17 cellular contexts compared by ENCODE assay signal in genomic region chr3:175977968-175978752, GRCh38.
DNase-seq lines count a peak whose midpoint lies in the region; ATAC-seq, FAIRE-seq and TF ChIP-seq lines count a peak whose summit lies in the region.
"Had no signal": no experiment of that assay in that cellular context is flagged by ENCODE, and none has a peak within 500 bp of the region (broad histone marks: within the 10 kb centered on the region; RNA-seq: fewer than 3 reads in every experiment).

No MANE protein-coding gene starts in this region.

- no peak overlapping the region for H3K27ac Mint-ChIP-seq in stimulated activated naive CD8-positive, alpha-beta T cell treated with anti-CD3 and anti-CD28 coated beads, Interleukin-15, amount 100 ng/mL, for 72 hours
- H3K27ac Mint-ChIP-seq: GM23338, H9 had no signal

- no peaks in the 10 kb centered on the region for H3K27me3 Mint-ChIP-seq in stimulated activated naive CD8-positive, alpha-beta T cell treated with anti-CD3 and anti-CD28 coated beads, Interleukin-15, amount 100 ng/mL, for 72 hours
- H3K27me3 Mint-ChIP-seq: CD4-positive, alpha-beta memory T cell had no signal

- TF ChIP-seq POLR2A in spleen (IDR thresholded peaks at IDR 0.05): no peak

- no peaks in the 10 kb centered on the region for H3K27me3 ChIP-seq in spleen (replicated peaks in 1 of 7)
- H3K27me3 ChIP-seq in aorta (ENCODE audit: control insufficient read depth in 1 of 2, insufficient read depth in 2 of 2, low read length in 1 of 2): no peaks in the 10 kb centered on the region
- H3K27me3 ChIP-seq: BE2C had no signal

- H3K4me3 ChIP-seq in kidney (ENCODE audit: low read length in 2 of 2) (no peak overlapping the region), spleen (no peak overlapping the region), aorta (ENCODE audit: low read length in 2 of 2) (no peak overlapping the region)
- H3K4me3 ChIP-seq: A549, GM12878, GM23338 had no signal

- no peaks in the 10 kb centered on the region for H3K4me1 Mint-ChIP-seq in stimulated activated naive CD8-positive, alpha-beta T cell treated with anti-CD3 and anti-CD28 coated beads, Interleukin-15, amount 100 ng/mL, for 72 hours
- H3K4me1 Mint-ChIP-seq: CD4-positive, alpha-beta memory T cell; GM23338; H9 had no signal

- no peak for DNase-seq in stimulated activated naive CD8-positive, alpha-beta T cell treated with anti-CD3 and anti-CD28 coated beads, Interleukin-15, amount 100 ng/mL, for 72 hours
- DNase-seq in stimulated activated naive CD8-positive, alpha-beta T cell treated with anti-CD3 and anti-CD28 coated beads, Interleukin-15, Interleukin-2, amounts not matched to agents 100 U/mL and 50 U/mL, for 24 hours: no peak
- DNase-seq in kidney: peak; percentile 39
- peak; percentile 67 for DNase-seq in spleen
- DNase-seq in aorta: peak; percentile 34 to 55
- no peak for DNase-seq in activated CD4-positive, alpha-beta T cell treated with anti-CD3 and anti-CD28 coated beads for 1 hour
- DNase-seq in kidney glomerular epithelial cell (lab: John Stamatoyannopoulos, UW): no peak
- DNase-seq: BE2C; CD4-positive, alpha-beta memory T cell; DMS79; H9 had no signal

- H3K36me3 ChIP-seq in kidney (ENCODE audit: control insufficient read depth in 1 of 2, insufficient read depth in 2 of 2, low read length in 2 of 2) (no peaks in the 10 kb centered on the region), spleen (no peaks in the 10 kb centered on the region), aorta (ENCODE audit: control insufficient read depth in 1 of 2, insufficient read depth in 2 of 2, low read length in 1 of 2) (no peaks in the 10 kb centered on the region)
- H3K36me3 ChIP-seq: BE2C had no signal

- H3K9me3 ChIP-seq in kidney (ENCODE audit: control insufficient read depth in 1 of 2, low read length in 2 of 2) (no peaks in the 10 kb centered on the region), spleen (peaks cover 0 to 29% (median 10%) of the 10 kb centered on the region in 8 donors), aorta (ENCODE audit: control insufficient read depth, low read length) (no peaks in the 10 kb centered on the region)
- H3K9me3 ChIP-seq: A549, BE2C had no signal

- peaks cover 0 to 19% of the 10 kb centered on the region in 2 donors for H3K9me3 Mint-ChIP-seq in stimulated activated naive CD8-positive, alpha-beta T cell treated with anti-CD3 and anti-CD28 coated beads, Interleukin-15, amount 100 ng/mL, for 72 hours

- H3K4me1 ChIP-seq in kidney (ENCODE audit: control insufficient read depth in 1 of 2, insufficient read depth in 1 of 2, low read depth in 1 of 2, low read length in 2 of 2) (no peaks in the 10 kb centered on the region), spleen (no peaks in the 10 kb centered on the region), aorta (ENCODE audit: control insufficient read depth in 1 of 2, insufficient read depth in 2 of 2, low read length in 2 of 2) (no peaks in the 10 kb centered on the region)
- H3K4me1 ChIP-seq: A549, BE2C had no signal

- no peak for FAIRE-seq in kidney (lab: Jason Lieb, UNC)
- FAIRE-seq: A549, GM12878, GM18507 had no signal

- no peak overlapping the region for H3K4me3 Mint-ChIP-seq in stimulated activated naive CD8-positive, alpha-beta T cell treated with anti-CD3 and anti-CD28 coated beads, Interleukin-15, amount 100 ng/mL, for 72 hours
- H3K4me3 Mint-ChIP-seq: CD4-positive, alpha-beta memory T cell; GM23338; H9 had no signal

- WGBS in spleen, 5 donors: 90 to 96% (median 92%) methylated on average over 26 to 32 of the region's 32 CpGs
- WGBS in aorta, 2 donors: 97 to 98% methylated on average over 32 of the region's 32 CpGs

- H3K27ac ChIP-seq in kidney (ENCODE audit: low read depth in 2 of 2, low read length in 2 of 2) (no peak overlapping the region), spleen (no peak overlapping the region), aorta (ENCODE audit: low read depth in 1 of 2, low read length in 2 of 2) (no peak overlapping the region)
- H3K27ac ChIP-seq: A549, C4-2B had no signal

- ATAC-seq in stimulated activated naive CD8-positive, alpha-beta T cell treated with anti-CD3 and anti-CD28 coated beads, Interleukin-15, amount 100 ng/mL, for 72 hours: peak; percentile 39
- no peak for ATAC-seq in stimulated activated naive CD8-positive, alpha-beta T cell treated with anti-CD3 and anti-CD28 coated beads, Interleukin-15, Interleukin-2, amounts not matched to agents 100 U/mL and 50 U/mL, for 24 hours
- ATAC-seq in aorta (ENCODE audit: low FRiP score): peak; percentile 15
- ATAC-seq in HG03139 (IDR thresholded peaks at IDR 0.05; ENCODE audit: unreplicated experiment): no peak
- ATAC-seq: A549, GM12878, GM23338 had no signal

- intact Hi-C loops in kidney (cut with DNase I): no loop called here
- intact Hi-C loops in spleen (cut with DNase I; ENCODE audit: low total_unique reads): no loop called here
- intact Hi-C loops in aorta (cut with DNase I): no loop called here

- no peak for TF ChIP-seq CTCF in kidney (IDR thresholded peaks at IDR 0.05; ENCODE audit: borderline replicate concordance, extremely low read depth, insufficient read depth)
- TF ChIP-seq CTCF in spleen (IDR thresholded peaks at IDR 0.05 in 8 of 11, conservative IDR thresholded peaks at IDR 0.05 in 3 of 11): no peak

- H3K9ac ChIP-seq in kidney (ENCODE audit: low read length in 2 of 2): no peak overlapping the region

Comparison
In these comparisons a context has a peak if more than half of its experiments do, and no peak if none do; other contexts are left out.
1. ATAC-seq: peak in stimulated activated naive CD8-positive, alpha-beta T cell treated with anti-CD3 and anti-CD28 coated beads, Interleukin-15, amount 100 ng/mL, for 72 hours (single experiment) and aorta (single experiment); none in stimulated activated naive CD8-positive, alpha-beta T cell treated with anti-CD3 and anti-CD28 coated beads, Interleukin-15, Interleukin-2, amounts not matched to agents 100 U/mL and 50 U/mL, for 24 hours (single experiment) and HG03139 (single experiment).
2. DNase-seq: peak in kidney (single experiment), spleen (single experiment) and aorta (2 of 2); none in stimulated activated naive CD8-positive, alpha-beta T cell treated with anti-CD3 and anti-CD28 coated beads, Interleukin-15, amount 100 ng/mL, for 72 hours (0 of 2), stimulated activated naive CD8-positive, alpha-beta T cell treated with anti-CD3 and anti-CD28 coated beads, Interleukin-15, Interleukin-2, amounts not matched to agents 100 U/mL and 50 U/mL, for 24 hours (single experiment), activated CD4-positive, alpha-beta T cell treated with anti-CD3 and anti-CD28 coated beads for 1 hour (single experiment) and kidney glomerular epithelial cell (single experiment).